ENCODE assay signal across 14 cellular contexts in genomic region chr18:332721-333513, GRCh38.
A peak's percentile ranks its signal among the peaks of the same experiment; 100 is the strongest.
DNase-seq lines count a peak whose midpoint lies in the region; TF ChIP-seq lines count a peak whose summit lies in the region.
"Had no signal": no experiment of that assay in that cellular context is flagged by ENCODE, and none has a peak within 500 bp of the region (broad histone marks: within the 10 kb centered on the region; RNA-seq: fewer than 3 reads in every experiment).

No MANE protein-coding gene starts in this region.

- H3K4me3 Mint-ChIP-seq in HFFc6, result no peak overlapping the region
- H3K4me3 Mint-ChIP-seq: activated CD4-positive, alpha-beta memory T cell treated with anti-CD3 and anti-CD28 coated beads for 36 hours; CD4-positive, CD25-positive, alpha-beta regulatory T cell had no signal

- no peaks in the 10 kb centered on the region for H3K36me3 Mint-ChIP-seq in HFFc6 (ENCODE audit: low read depth)
- H3K36me3 Mint-ChIP-seq: activated CD4-positive, alpha-beta memory T cell treated with anti-CD3 and anti-CD28 coated beads for 36 hours; CD4-positive, CD25-positive, alpha-beta regulatory T cell had no signal

- no peak overlapping the region for H3K4me3 ChIP-seq in fibroblast of mammary gland (ENCODE audit: control insufficient read depth, low read depth, low read length)
- H3K4me3 ChIP-seq: pancreas had no signal

- no peaks in the 10 kb centered on the region for H3K9me3 Mint-ChIP-seq in HFFc6
- H3K9me3 Mint-ChIP-seq: activated CD4-positive, alpha-beta memory T cell treated with anti-CD3 and anti-CD28 coated beads for 36 hours had no signal

- POLR2A ChIA-PET in GM10248 (lab: Yijun Ruan, JAX), result no interaction called here

- TF ChIP-seq CTCF in HFFc6 (IDR thresholded peaks at IDR 0.05) (peak; percentile 24; the same call in 1 of the 2 replicates), fibroblast of mammary gland (conservative IDR thresholded peaks at IDR 0.05; ENCODE audit: control insufficient read depth, insufficient read depth, low read depth, low read length) (no peak), GM10248 (IDR thresholded peaks at IDR 0.05; ENCODE audit: control extremely low read depth, extremely low read depth, low read depth, missing control alignments) (no peak)

- DNase-seq in HFFc6, result no peak
- peak; percentile 50 for DNase-seq in fibroblast of mammary gland (ENCODE audit: low read depth)
- peak; percentile 6 for DNase-seq in midbrain (lab: John Stamatoyannopoulos, UW)
- DNase-seq in superior temporal gyrus (ENCODE audit: extremely low spot score), result peak; percentile 25
- DNase-seq in GM10248 (ENCODE audit: extremely low spot score), result no peak
- no peak for DNase-seq in dedifferentiated amniotic fluid mesenchymal stem cell (ENCODE audit: extremely low spot score)
- no peak for DNase-seq in activated naive CD4-positive, alpha-beta T cell treated with Interleukin-2 at 50 U/mL for 16 hours
- no peak for DNase-seq in NCI-H774 (lab: John Stamatoyannopoulos, UW)
- DNase-seq: activated CD4-positive, alpha-beta memory T cell treated with anti-CD3 and anti-CD28 coated beads for 36 hours; amniotic stem cell; CD4-positive, CD25-positive, alpha-beta regulatory T cell; effector memory CD4-positive, alpha-beta T cell; T1000 had no signal

- no peak overlapping the region for H3K27ac Mint-ChIP-seq in HFFc6
- H3K27ac Mint-ChIP-seq: activated CD4-positive, alpha-beta memory T cell treated with anti-CD3 and anti-CD28 coated beads for 36 hours had no signal

- peaks cover 55% of the 10 kb centered on the region for H3K27me3 Mint-ChIP-seq in HFFc6 (ENCODE audit: insufficient read depth)
- H3K27me3 Mint-ChIP-seq: CD4-positive, CD25-positive, alpha-beta regulatory T cell had no signal

- CTCF ChIA-PET in GM10248 (lab: Yijun Ruan, JAX), result no interaction called here

- H3K4me1 Mint-ChIP-seq in HFFc6 (ENCODE audit: low read depth), result peaks cover 18% of the 10 kb centered on the region
- H3K4me1 Mint-ChIP-seq: CD4-positive, CD25-positive, alpha-beta regulatory T cell had no signal

Comparison
In these comparisons a context has a peak if more than half of its experiments do, and no peak if none do; other contexts are left out.
1. DNase-seq: peak in fibroblast of mammary gland (single experiment), midbrain (single experiment) and superior temporal gyrus (single experiment); none in HFFc6 (single experiment), GM10248 (single experiment), dedifferentiated amniotic fluid mesenchymal stem cell (single experiment), activated naive CD4-positive, alpha-beta T cell treated with Interleukin-2 at 50 U/mL for 16 hours (single experiment) and NCI-H774 (single experiment).